9 cellular contexts compared by ENCODE assay signal in genomic region chr12:114668151-114668891, GRCh38. TPM values are rescaled to one million over a fixed set of nuclear protein-coding genes. Genes with fewer than 3 reads are reported as not detected.
DNase-seq lines count a peak whose midpoint lies in the region; ATAC-seq and TF ChIP-seq lines count a peak whose summit lies in the region.
"Had no signal": no experiment of that assay in that cellular context is flagged by ENCODE, and none has a peak within 500 bp of the region (broad histone marks: within the 10 kb centered on the region; RNA-seq: fewer than 3 reads in every experiment).

No MANE protein-coding gene starts in this region.

- H3K4me3 Mint-ChIP-seq in activated CD4-positive, alpha-beta T cell treated with anti-CD3 and anti-CD28 coated beads for 36 hours, result no peak overlapping the region
- no peak overlapping the region for H3K4me3 Mint-ChIP-seq in activated CD8-positive, alpha-beta memory T cell treated with anti-CD3 and anti-CD28 coated beads, Interleukin-2, amount 10 ng/mL, durations not matched to agents 7 days and 5 days
- H3K4me3 Mint-ChIP-seq: central memory CD8-positive, alpha-beta T cell had no signal

- intact Hi-C loops in activated CD4-positive, alpha-beta T cell treated with anti-CD3 and anti-CD28 coated beads for 36 hours (cut with DNase I, micrococcal nuclease), result loop anchor here (2.0 to 10.0 kb wide), 3 partner anchors 16 to 1194 kb away; partner anchors contain the start of genes LHX5 (in 1 of the 2) and TBX3 (in 1 of the 2)
- intact Hi-C loops in left ventricle myocardium superior (cut with micrococcal nuclease), result no loop called here
- intact Hi-C loops in psoas muscle (cut with DNase I), result loop anchor here (2.0 to 10.0 kb wide), 3 partner anchors 506 to 1084 kb away; no protein-coding TSS in a partner anchor

- DNase-seq in activated CD4-positive, alpha-beta T cell treated with anti-CD3 and anti-CD28 coated beads for 36 hours, result peak; percentile 67
- DNase-seq in activated CD4-positive, alpha-beta T cell treated with anti-CD3 and anti-CD28 coated beads, Interleukin-2, amount 50 U/mL, for 4 hours, result no peak
- DNase-seq in NB4 (ENCODE audit: low read depth) (peak; percentile 66), adipocyte (ENCODE audit: low read depth) (peak; percentile 91), left ventricle myocardium superior (peak; percentile 88), psoas muscle (peak; percentile 84 to 89)
- DNase-seq in activated CD8-positive, alpha-beta memory T cell treated with anti-CD3 and anti-CD28 coated beads, Interleukin-2, amount 10 ng/mL, durations not matched to agents 7 days and 5 days, result no peak

- ATAC-seq in activated CD4-positive, alpha-beta T cell treated with anti-CD3 and anti-CD28 coated beads for 36 hours, result peak; percentile 61
- ATAC-seq in left ventricle myocardium superior, result peak; percentile 92
- peak; percentile 81 to 97 (median 94) for ATAC-seq in psoas muscle
- no peak for ATAC-seq in GM18511 (IDR thresholded peaks at IDR 0.05; ENCODE audit: unreplicated experiment)
- ATAC-seq in activated CD8-positive, alpha-beta memory T cell treated with anti-CD3 and anti-CD28 coated beads, Interleukin-2, amount 10 ng/mL, durations not matched to agents 7 days and 5 days, result no peak

- H3K27ac Mint-ChIP-seq in activated CD4-positive, alpha-beta T cell treated with anti-CD3 and anti-CD28 coated beads for 36 hours, result no peak overlapping the region
- H3K27ac Mint-ChIP-seq in activated CD8-positive, alpha-beta memory T cell treated with anti-CD3 and anti-CD28 coated beads, Interleukin-2, amount 10 ng/mL, durations not matched to agents 7 days and 5 days, result no peak overlapping the region

- H3K27me3 ChIP-seq in adipocyte (replicated peaks; ENCODE audit: control insufficient read depth, insufficient read depth, low read length) (no peaks in the 10 kb centered on the region), psoas muscle (ENCODE audit: insufficient read depth in 3 of 3, low read length in 2 of 3) (peaks cover 7 to 45% (median 17%) of the 10 kb centered on the region in 3 donors)

- H3K4me1 Mint-ChIP-seq in activated CD4-positive, alpha-beta T cell treated with anti-CD3 and anti-CD28 coated beads for 36 hours, result no peaks in the 10 kb centered on the region
- H3K4me1 Mint-ChIP-seq in activated CD8-positive, alpha-beta memory T cell treated with anti-CD3 and anti-CD28 coated beads, Interleukin-2, amount 10 ng/mL, durations not matched to agents 7 days and 5 days, result peaks cover 4% of the 10 kb centered on the region
- H3K4me1 Mint-ChIP-seq: central memory CD8-positive, alpha-beta T cell had no signal

- WGBS in psoas muscle, 3 donors, result 0 to 2% (median 0%) methylated on average over 33 to 46 of the region's 46 CpGs

- peaks cover 26% of the 10 kb centered on the region for H3K4me1 ChIP-seq in adipocyte (ENCODE audit: control insufficient read depth, insufficient read depth, low read length)
- H3K4me1 ChIP-seq in psoas muscle, result no peaks in the 10 kb centered on the region

- POLR2A ChIA-PET in activated CD4-positive, alpha-beta T cell treated with anti-CD3 and anti-CD28 coated beads for 36 hours (lab: Charles Lee), result interaction anchor here (0.7 kb wide), 1 partner anchor 863 kb away, joined by 6 read pairs; no protein-coding TSS in a partner anchor

- H3K36me3 ChIP-seq in adipocyte (ENCODE audit: control insufficient read depth, insufficient read depth, low read length, severe bottlenecking), result peaks cover 18% of the 10 kb centered on the region
- peaks cover 0 to 22% of the 10 kb centered on the region in 2 donors for H3K36me3 ChIP-seq in psoas muscle (ENCODE audit: insufficient read depth in 1 of 2, low read depth in 1 of 2)

- H3K4me3 ChIP-seq in NB4 (ENCODE audit: low read depth, low read length) (no peak overlapping the region), adipocyte (ENCODE audit: low read length) (peak overlapping the region; percentile 86), psoas muscle (peak overlapping the region; percentile 62)

- H3K36me3 Mint-ChIP-seq in activated CD4-positive, alpha-beta T cell treated with anti-CD3 and anti-CD28 coated beads for 36 hours (ENCODE audit: low read depth), result no peaks in the 10 kb centered on the region
- H3K36me3 Mint-ChIP-seq in activated CD8-positive, alpha-beta memory T cell treated with anti-CD3 and anti-CD28 coated beads, Interleukin-2, amount 10 ng/mL, durations not matched to agents 7 days and 5 days, result no peaks in the 10 kb centered on the region

- H3K27me3 Mint-ChIP-seq in activated CD4-positive, alpha-beta T cell treated with anti-CD3 and anti-CD28 coated beads for 36 hours, result peaks cover 64% of the 10 kb centered on the region
- peaks cover 90% of the 10 kb centered on the region for H3K27me3 Mint-ChIP-seq in activated CD8-positive, alpha-beta memory T cell treated with anti-CD3 and anti-CD28 coated beads, Interleukin-2, amount 10 ng/mL, durations not matched to agents 7 days and 5 days

- H3K9me3 Mint-ChIP-seq in activated CD4-positive, alpha-beta T cell treated with anti-CD3 and anti-CD28 coated beads for 36 hours (ENCODE audit: low read depth), result no peaks in the 10 kb centered on the region
- no peaks in the 10 kb centered on the region for H3K9me3 Mint-ChIP-seq in activated CD8-positive, alpha-beta memory T cell treated with anti-CD3 and anti-CD28 coated beads, Interleukin-2, amount 10 ng/mL, durations not matched to agents 7 days and 5 days (ENCODE audit: low read depth)
- H3K9me3 Mint-ChIP-seq: central memory CD8-positive, alpha-beta T cell had no signal

- no peak for TF ChIP-seq POLR2A in NB4 (IDR thresholded peaks at IDR 0.05; ENCODE audit: extremely low read depth, insufficient read length)

- H3K27ac ChIP-seq in psoas muscle, result peak overlapping the region; percentile 55

- TF ChIP-seq CTCF in NB4 (IDR thresholded peaks at IDR 0.05; ENCODE audit: low read depth, low read length), result peak; percentile 32
- TF ChIP-seq CTCF in psoas muscle (IDR thresholded peaks at IDR 0.05), result peak; percentile 62

- CTCF ChIA-PET in activated CD4-positive, alpha-beta T cell treated with anti-CD3 and anti-CD28 coated beads for 36 hours (lab: Charles Lee), result interaction anchor here (0.6 kb wide), 1 partner anchor 128 kb away, joined by 3 read pairs; no protein-coding TSS in a partner anchor
- CTCF ChIA-PET in activated CD8-positive, alpha-beta memory T cell treated with anti-CD3 and anti-CD28 coated beads, Interleukin-2, amount 10 ng/mL, durations not matched to agents 7 days and 5 days (lab: Charles Lee), result no interaction called here

- peak overlapping the region; percentile 73 for H3K9ac ChIP-seq in adipocyte (ENCODE audit: low read length)

- no peaks in the 10 kb centered on the region for H3K9me3 ChIP-seq in adipocyte (ENCODE audit: control insufficient read depth, low read length)
- H3K9me3 ChIP-seq in psoas muscle, result no peaks in the 10 kb centered on the region

RNA-seq across cellular contexts. Expression of gene TBX3, which starts 15.7 kb away (rescaled TPM):
- total RNA-seq in activated CD4-positive, alpha-beta T cell treated with anti-CD3 and anti-CD28 coated beads for 36 hours, result not detected
- total RNA-seq in left ventricle myocardium superior (16.3 TPM), psoas muscle (10 to 100 TPM in 3 of 4 donors, 1 to 10 TPM in 1; 7.4 to 50.8 (median 30.8) TPM)
- polyA plus RNA-seq in psoas muscle, result 10 to 100 TPM in 1 of 3 donors, 1 to 10 TPM in 2; 5.0 to 15.8 (median 9.8) TPM
- not detected for total RNA-seq in activated CD8-positive, alpha-beta memory T cell treated with anti-CD3 and anti-CD28 coated beads, Interleukin-2, amount 10 ng/mL, durations not matched to agents 7 days and 5 days

Comparison
In these comparisons a context has a peak if more than half of its experiments do, and no peak if none do; other contexts are left out.
1. DNase-seq: peak in activated CD4-positive, alpha-beta T cell treated with anti-CD3 and anti-CD28 coated beads for 36 hours (single experiment), NB4 (single experiment), adipocyte (single experiment), left ventricle myocardium superior (single experiment) and psoas muscle (2 of 2); none in activated CD4-positive, alpha-beta T cell treated with anti-CD3 and anti-CD28 coated beads, Interleukin-2, amount 50 U/mL, for 4 hours (0 of 2) and activated CD8-positive, alpha-beta memory T cell treated with anti-CD3 and anti-CD28 coated beads, Interleukin-2, amount 10 ng/mL, durations not matched to agents 7 days and 5 days (single experiment).
2. ATAC-seq: peak in activated CD4-positive, alpha-beta T cell treated with anti-CD3 and anti-CD28 coated beads for 36 hours (single experiment), left ventricle myocardium superior (single experiment) and psoas muscle (4 of 4); none in GM18511 (single experiment) and activated CD8-positive, alpha-beta memory T cell treated with anti-CD3 and anti-CD28 coated beads, Interleukin-2, amount 10 ng/mL, durations not matched to agents 7 days and 5 days (single experiment).
3. RNA of gene TBX3, which starts 15.7 kb away (total RNA-seq): 7.4 to 50.8 TPM in psoas muscle and 16.3 TPM in left ventricle myocardium superior (single experiment); not detected in activated CD4-positive, alpha-beta T cell treated with anti-CD3 and anti-CD28 coated beads for 36 hours and not detected in activated CD8-positive, alpha-beta memory T cell treated with anti-CD3 and anti-CD28 coated beads, Interleukin-2, amount 10 ng/mL, durations not matched to agents 7 days and 5 days; every median in the first group is over 4 times any median in the second.